In genomic region chr6:88963139-88964090, GRCh38 we compare ENCODE assay signal across 1 cellular context.
TF ChIP-seq lines count a peak whose summit lies in the region.

Gene RNGTT, minus strand, starts transcription at chr6:88963618. Its CDS starts 209 bp downstream, at chr6:88963409.

TF ChIP-seq in GM12878, 131 proteins besides CTCF, POLR2A, EP300 and RAD21 (continued from another document and continues in another):
- TF ChIP-seq NFIC (IDR thresholded peaks at IDR 0.05; ENCODE audit: low read depth, low read length) (no peak), NR2C1 (IDR thresholded peaks at IDR 0.05) (peak; percentile 94), STAT1 (conservative IDR thresholded peaks at IDR 0.05) (no peak), PAX8 (IDR thresholded peaks at IDR 0.05) (no peak), TCF7 (IDR thresholded peaks at IDR 0.05; ENCODE audit: borderline replicate concordance) (no peak), ELK1 (IDR thresholded peaks at IDR 0.05; ENCODE audit: low read depth, low read length) (peak; percentile 64), USF1 (IDR thresholded peaks at IDR 0.05; ENCODE audit: borderline replicate concordance, extremely low read length, insufficient read depth, low read depth, low read length) (no peak), STAT3 (IDR thresholded peaks at IDR 0.05; ENCODE audit: low read depth, low read length) (no peak), FOS (IDR thresholded peaks at IDR 0.05; ENCODE audit: borderline replicate concordance, extremely low read depth, insufficient read length) (no peak), PAX5 (IDR thresholded peaks at IDR 0.05; ENCODE audit: borderline replicate concordance, low read depth, low read length) (0 out of 2 replicates have a peak, but pooled peaks have one; percentile 31), IKZF1 (conservative IDR thresholded peaks at IDR 0.05) (peak; percentile 91), SPI1 (IDR thresholded peaks at IDR 0.05; ENCODE audit: borderline replicate concordance, insufficient read depth, low read depth, low read length) (peak; percentile 59), ZBTB40 (IDR thresholded peaks at IDR 0.05; ENCODE audit: borderline replicate concordance) (peak; percentile 73; the same call in 1 of the 2 replicates), BACH1 (IDR thresholded peaks at IDR 0.05; ENCODE audit: borderline replicate concordance) (no peak), BMI1 (IDR thresholded peaks at IDR 0.05; ENCODE audit: borderline replicate concordance) (no peak), JUND (IDR thresholded peaks at IDR 0.05; ENCODE audit: low read depth, low read length) (no peak), ZNF592 (IDR thresholded peaks at IDR 0.05) (no peak), SUPT20H (IDR thresholded peaks at IDR 0.05; ENCODE audit: borderline replicate concordance, control insufficient read depth, low read depth, low read length) (no peak), SUZ12 (IDR thresholded peaks at IDR 0.05; ENCODE audit: unreplicated experiment) (no peak), CBX5 (IDR thresholded peaks at IDR 0.05; ENCODE audit: low read depth) (no peak), CEBPB (IDR thresholded peaks at IDR 0.05; ENCODE audit: borderline replicate concordance in 1 of 2, low read depth in 2 of 2, low read length in 2 of 2) (no peak), FOXK2 (IDR thresholded peaks at IDR 0.05) (no peak), RFX5 (IDR thresholded peaks at IDR 0.05; ENCODE audit: low read depth, low read length) (no peak), ESRRA (IDR thresholded peaks at IDR 0.05; ENCODE audit: low read length) (no peak; the same call in 1 of the 2 replicates), E4F1 (IDR thresholded peaks at IDR 0.05; ENCODE audit: borderline replicate concordance, partially characterized antibody) (peak; percentile 54), KDM1A (IDR thresholded peaks at IDR 0.05; ENCODE audit: borderline replicate concordance) (no peak), USF2 (IDR thresholded peaks at IDR 0.05; ENCODE audit: borderline replicate concordance, low read depth, low read length) (no peak), ATF7 (IDR thresholded peaks at IDR 0.05; ENCODE audit: low read depth) (no peak), MTA3 (IDR thresholded peaks at IDR 0.05; ENCODE audit: borderline replicate concordance, low read length) (no peak), CREM (IDR thresholded peaks at IDR 0.05; ENCODE audit: low read depth) (peak; percentile 23; the same call in 1 of the 2 replicates), RELB (IDR thresholded peaks at IDR 0.05; ENCODE audit: low read depth) (peak; percentile 77), NR2F1 (conservative IDR thresholded peaks at IDR 0.05) (no peak; the same call in 1 of the 2 replicates), NFYA (IDR thresholded peaks at IDR 0.05; ENCODE audit: borderline replicate concordance, low read depth, low read length) (no peak), RUNX3 (IDR thresholded peaks at IDR 0.05; ENCODE audit: low read length) (peak; percentile 86), HDAC2 (IDR thresholded peaks at IDR 0.05) (no peak), BCLAF1 (IDR thresholded peaks at IDR 0.05) (no peak), SIN3A (IDR thresholded peaks at IDR 0.05; ENCODE audit: low read depth, low read length) (no peak), HSF1 (IDR thresholded peaks at IDR 0.05; ENCODE audit: low read depth, low read length) (no peak)
